ENCODE assay signal across 1 cellular context in the genomic region with DNA sequence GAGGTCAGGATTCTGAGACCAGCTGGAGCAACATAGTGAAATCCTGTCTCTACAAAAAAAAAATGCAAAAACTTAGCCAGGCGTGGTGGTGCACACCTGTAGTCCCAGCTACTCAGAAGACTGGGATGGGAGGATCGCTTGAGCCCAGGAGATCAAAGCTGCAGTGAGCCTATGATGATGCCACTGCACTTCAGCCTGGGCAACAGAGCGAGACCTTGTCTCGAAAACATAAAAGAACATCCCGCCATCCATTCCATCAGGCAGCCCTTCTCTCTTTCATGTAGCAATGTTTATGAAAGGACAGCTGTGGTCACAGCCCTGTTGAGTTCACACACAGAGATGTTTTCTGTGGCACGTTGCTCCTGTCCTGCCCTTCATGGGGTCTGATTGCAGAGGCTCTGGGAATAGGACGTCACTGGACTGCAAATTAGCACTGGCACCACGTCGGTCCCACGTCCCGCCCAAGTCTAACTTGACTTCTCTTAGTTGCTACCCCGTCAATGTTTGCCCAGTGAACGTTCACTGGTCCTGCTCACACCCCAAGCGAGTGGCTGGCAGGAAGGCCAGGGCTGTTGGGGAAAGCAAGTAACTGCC.
TF ChIP-seq lines count a peak whose summit lies in the region.

No MANE protein-coding gene starts in this region.

TF ChIP-seq in HepG2, 621 proteins besides CTCF, POLR2A, EP300 and RAD21 (continued from another document and continues in another):
- TF ChIP-seq SALL1 (CRISPR knock-in tag; IDR thresholded peaks at IDR 0.05) (peak; percentile 49), NR0B2 (CRISPR knock-in tag; IDR thresholded peaks at IDR 0.05) (no peak), ZNF646 (CRISPR knock-in tag; IDR thresholded peaks at IDR 0.05) (no peak), U2AF1 (optimal IDR thresholded peaks at IDR 0.05; ENCODE audit: low read depth, low read length) (no peak), GFI1 (CRISPR knock-in tag; IDR thresholded peaks at IDR 0.05; ENCODE audit: borderline replicate concordance) (no peak), DPF2 (CRISPR knock-in tag; IDR thresholded peaks at IDR 0.05; ENCODE audit: borderline replicate concordance, low read depth) (no peak), NAIF1 (CRISPR knock-in tag; IDR thresholded peaks at IDR 0.05; ENCODE audit: borderline replicate concordance) (no peak), KLF13 (CRISPR knock-in tag; IDR thresholded peaks at IDR 0.05) (no peak), RCOR2 (CRISPR knock-in tag; IDR thresholded peaks at IDR 0.05) (peak; percentile 81), SNAPC4 (CRISPR knock-in tag; IDR thresholded peaks at IDR 0.05) (no peak), ZBTB7B (CRISPR knock-in tag; IDR thresholded peaks at IDR 0.05) (no peak), ASH2L (IDR thresholded peaks at IDR 0.05; ENCODE audit: insufficient read length, low read depth, low read length) (no peak), FOXO1 (CRISPR knock-in tag; IDR thresholded peaks at IDR 0.05) (peak; percentile 49; the same call in 1 of the 2 replicates), PHF8 (CRISPR knock-in tag; IDR thresholded peaks at IDR 0.05) (no peak), ZNF335 (CRISPR knock-in tag; IDR thresholded peaks at IDR 0.05) (no peak), KLF6 (CRISPR knock-in tag; IDR thresholded peaks at IDR 0.05) (no peak), FOXM1 (CRISPR knock-in tag; IDR thresholded peaks at IDR 0.05) (no peak), REPIN1 (CRISPR knock-in tag; IDR thresholded peaks at IDR 0.05; ENCODE audit: borderline replicate concordance, low read depth) (no peak), ZNF33B (CRISPR knock-in tag; IDR thresholded peaks at IDR 0.05) (no peak), SALL2 (CRISPR knock-in tag; IDR thresholded peaks at IDR 0.05) (no peak), ZNF773 (CRISPR knock-in tag; IDR thresholded peaks at IDR 0.05; ENCODE audit: borderline replicate concordance) (no peak), SMC3 (IDR thresholded peaks at IDR 0.05; ENCODE audit: low read length) (no peak), ZNF644 (CRISPR knock-in tag; IDR thresholded peaks at IDR 0.05; ENCODE audit: low read depth) (peak; percentile 23; the same call in 1 of the 2 replicates), ZBTB37 (CRISPR knock-in tag; IDR thresholded peaks at IDR 0.05) (no peak), HNRNPH1 (optimal IDR thresholded peaks at IDR 0.05; ENCODE audit: low read depth, low read length) (no peak), ZNF253 (CRISPR knock-in tag; IDR thresholded peaks at IDR 0.05; ENCODE audit: borderline replicate concordance) (no peak), ZNF550 (CRISPR knock-in tag; IDR thresholded peaks at IDR 0.05; ENCODE audit: borderline replicate concordance) (no peak), TBX2 (CRISPR knock-in tag; IDR thresholded peaks at IDR 0.05; ENCODE audit: borderline replicate concordance) (peak; percentile 71), CCDC6 (CRISPR knock-in tag; IDR thresholded peaks at IDR 0.05) (no peak)
- TF ChIP-seq, protein P1, sequence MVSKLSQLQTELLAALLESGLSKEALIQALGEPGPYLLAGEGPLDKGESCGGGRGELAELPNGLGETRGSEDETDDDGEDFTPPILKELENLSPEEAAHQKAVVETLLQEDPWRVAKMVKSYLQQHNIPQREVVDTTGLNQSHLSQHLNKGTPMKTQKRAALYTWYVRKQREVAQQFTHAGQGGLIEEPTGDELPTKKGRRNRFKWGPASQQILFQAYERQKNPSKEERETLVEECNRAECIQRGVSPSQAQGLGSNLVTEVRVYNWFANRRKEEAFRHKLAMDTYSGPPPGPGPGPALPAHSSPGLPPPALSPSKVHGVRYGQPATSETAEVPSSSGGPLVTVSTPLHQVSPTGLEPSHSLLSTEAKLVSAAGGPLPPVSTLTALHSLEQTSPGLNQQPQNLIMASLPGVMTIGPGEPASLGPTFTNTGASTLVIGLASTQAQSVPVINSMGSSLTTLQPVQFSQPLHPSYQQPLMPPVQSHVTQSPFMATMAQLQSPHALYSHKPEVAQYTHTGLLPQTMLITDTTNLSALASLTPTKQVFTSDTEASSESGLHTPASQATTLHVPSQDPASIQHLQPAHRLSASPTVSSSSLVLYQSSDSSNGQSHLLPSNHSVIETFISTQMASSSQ (IDR thresholded peaks at IDR 0.05; ENCODE audit: low read depth), result no peak
- TF ChIP-seq, protein P1 (CRISPR knock-in tag; IDR thresholded peaks at IDR 0.05; ENCODE audit: borderline replicate concordance), result peak; percentile 20; the same call in 1 of the 2 replicates
- TF ChIP-seq, protein P2, sequence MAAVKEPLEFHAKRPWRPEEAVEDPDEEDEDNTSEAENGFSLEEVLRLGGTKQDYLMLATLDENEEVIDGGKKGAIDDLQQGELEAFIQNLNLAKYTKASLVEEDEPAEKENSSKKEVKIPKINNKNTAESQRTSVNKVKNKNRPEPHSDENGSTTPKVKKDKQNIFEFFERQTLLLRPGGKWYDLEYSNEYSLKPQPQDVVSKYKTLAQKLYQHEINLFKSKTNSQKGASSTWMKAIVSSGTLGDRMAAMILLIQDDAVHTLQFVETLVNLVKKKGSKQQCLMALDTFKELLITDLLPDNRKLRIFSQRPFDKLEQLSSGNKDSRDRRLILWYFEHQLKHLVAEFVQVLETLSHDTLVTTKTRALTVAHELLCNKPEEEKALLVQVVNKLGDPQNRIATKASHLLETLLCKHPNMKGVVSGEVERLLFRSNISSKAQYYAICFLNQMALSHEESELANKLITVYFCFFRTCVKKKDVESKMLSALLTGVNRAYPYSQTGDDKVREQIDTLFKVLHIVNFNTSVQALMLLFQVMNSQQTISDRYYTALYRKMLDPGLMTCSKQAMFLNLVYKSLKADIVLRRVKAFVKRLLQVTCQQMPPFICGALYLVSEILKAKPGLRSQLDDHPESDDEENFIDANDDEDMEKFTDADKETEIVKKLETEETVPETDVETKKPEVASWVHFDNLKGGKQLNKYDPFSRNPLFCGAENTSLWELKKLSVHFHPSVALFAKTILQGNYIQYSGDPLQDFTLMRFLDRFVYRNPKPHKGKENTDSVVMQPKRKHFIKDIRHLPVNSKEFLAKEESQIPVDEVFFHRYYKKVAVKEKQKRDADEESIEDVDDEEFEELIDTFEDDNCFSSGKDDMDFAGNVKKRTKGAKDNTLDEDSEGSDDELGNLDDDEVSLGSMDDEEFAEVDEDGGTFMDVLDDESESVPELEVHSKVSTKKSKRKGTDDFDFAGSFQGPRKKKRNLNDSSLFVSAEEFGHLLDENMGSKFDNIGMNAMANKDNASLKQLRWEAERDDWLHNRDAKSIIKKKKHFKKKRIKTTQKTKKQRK (IDR thresholded peaks at IDR 0.05; ENCODE audit: low read length), result no peak
